In the genomic region with DNA sequence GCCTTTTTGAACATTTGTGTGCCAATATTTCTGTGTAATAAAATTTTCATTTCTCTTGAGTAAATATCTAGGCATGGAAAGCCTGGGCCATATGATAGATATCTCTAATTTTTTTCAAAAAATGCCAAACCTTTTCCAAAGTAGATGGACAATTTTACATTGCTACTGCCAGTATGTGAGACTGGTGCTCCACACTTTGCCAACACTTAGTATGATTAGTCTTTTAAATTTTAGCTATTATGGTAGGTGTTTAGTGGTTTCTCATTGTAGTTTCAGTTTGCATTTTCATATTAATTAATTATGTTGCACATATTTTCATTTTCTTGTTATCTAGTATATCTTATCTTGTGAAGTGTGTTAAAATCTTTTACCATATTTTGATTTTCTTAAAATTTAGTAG, we compare ENCODE assay signal across 38 cellular contexts. TPM values are rescaled to one million over a fixed set of nuclear protein-coding genes. Genes with fewer than 3 reads are reported as not detected.
"Had no signal": no experiment of that assay in that cellular context is flagged by ENCODE, and none has a peak within 500 bp of the region (broad histone marks: within the 10 kb centered on the region; RNA-seq: fewer than 3 reads in every experiment).

No MANE protein-coding gene starts in this region.

- H3K36me3 ChIP-seq: MG63 had no signal

- DNase-seq: Kasumi-1, MG63, MM.1S, MV-4-11, NCI-H1048, NCI-H1092, NCI-H1092 treated with DMSO at 0.1 percent for 48 hours, NCI-H1105, NCI-H1105 treated with DMSO at 0.1 percent for 48 hours, NCI-H1417, NCI-H1417 treated with DMSO at 0.1 percent for 48 hours, NCI-H1436, NCI-H1436 treated with DMSO at 0.1 percent for 48 hours, NCI-H146, NCI-H1694, NCI-H1694 treated with DMSO at 0.1 percent for 48 hours, NCI-H187, NCI-H187 treated with DMSO at 0.1 percent for 48 hours, NCI-H1930, NCI-H2029, NCI-H2029 treated with DMSO at 0.1 percent for 48 hours, NCI-H2081, NCI-H2081 treated with DMSO at 0.1 percent for 48 hours, NCI-H2107, NCI-H2171, NCI-H2171 treated with DMSO at 0.1 percent for 48 hours, NCI-H2227 treated with DMSO at 0.1 percent for 48 hours, NCI-H226, NCI-H345, NCI-H446, NCI-H446 treated with DMSO at 0.1 percent for 48 hours, NCI-H510A, NCI-H510A treated with DMSO at 0.1 percent for 48 hours, NCI-H524, NCI-H524 treated with DMSO at 0.1 percent for 48 hours had no signal

- H3K4me3 ChIP-seq: MG63 had no signal

- H3K27me3 ChIP-seq: MG63 had no signal

RNA-seq across cellular contexts. Expression of gene TBXT, which starts 52.0 kb away (rescaled TPM):
- total RNA-seq: LHCN-M2, M059J, MCF 10A had no signal
